Comparison of ENCODE assay signal across 1 cellular context in the genomic region with DNA sequence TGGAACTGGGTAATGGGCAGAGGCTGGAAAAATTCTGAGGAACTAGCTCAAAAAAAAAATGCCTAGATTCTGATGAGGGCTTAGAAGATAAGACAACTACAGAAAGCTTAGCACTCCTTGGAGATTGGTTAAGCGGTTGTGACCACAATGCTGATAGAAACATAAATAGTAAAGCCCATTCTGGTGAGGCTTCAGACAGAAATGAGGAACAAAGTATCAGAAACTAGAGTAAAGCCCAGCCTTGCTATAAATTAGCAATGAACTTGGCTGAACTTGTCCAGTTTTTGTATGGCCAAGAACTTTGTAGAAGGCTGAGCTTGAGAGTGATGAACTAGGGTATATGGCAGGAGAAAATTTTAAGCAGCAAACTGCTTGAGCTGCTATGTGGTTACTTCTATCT.
TF ChIP-seq lines count a peak whose summit lies in the region.

No MANE protein-coding gene starts in this region.

TF ChIP-seq in K562, 482 proteins besides CTCF, POLR2A, EP300 and RAD21 (continued from another document):
- TF ChIP-seq, protein P1, sequence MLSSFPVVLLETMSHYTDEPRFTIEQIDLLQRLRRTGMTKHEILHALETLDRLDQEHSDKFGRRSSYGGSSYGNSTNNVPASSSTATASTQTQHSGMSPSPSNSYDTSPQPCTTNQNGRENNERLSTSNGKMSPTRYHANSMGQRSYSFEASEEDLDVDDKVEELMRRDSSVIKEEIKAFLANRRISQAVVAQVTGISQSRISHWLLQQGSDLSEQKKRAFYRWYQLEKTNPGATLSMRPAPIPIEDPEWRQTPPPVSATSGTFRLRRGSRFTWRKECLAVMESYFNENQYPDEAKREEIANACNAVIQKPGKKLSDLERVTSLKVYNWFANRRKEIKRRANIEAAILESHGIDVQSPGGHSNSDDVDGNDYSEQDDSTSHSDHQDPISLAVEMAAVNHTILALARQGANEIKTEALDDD (IDR thresholded peaks at IDR 0.05) = peak; percentile 66
